ENCODE assay signal across 8 cellular contexts in the genomic region with DNA sequence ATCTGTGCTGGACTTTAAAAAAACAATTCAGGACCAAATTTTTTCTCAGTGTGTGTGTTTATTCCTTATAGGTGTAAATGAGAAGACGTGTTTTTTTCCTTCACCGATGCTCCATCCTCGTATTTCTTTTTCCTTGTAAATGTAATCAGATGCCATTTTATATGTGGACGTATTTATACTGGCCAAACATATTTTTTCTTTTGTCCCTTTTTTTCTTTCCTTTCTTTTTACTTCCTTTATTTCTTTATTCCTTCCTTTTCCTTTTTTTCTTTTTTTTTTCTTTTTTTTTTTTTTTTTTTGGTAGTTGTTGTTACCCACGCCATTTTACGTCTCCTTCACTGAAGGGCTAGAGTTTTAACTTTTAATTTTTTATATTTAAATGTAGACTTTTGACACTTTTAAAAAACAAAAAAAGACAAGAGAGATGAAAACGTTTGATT. TPM values are rescaled to one million over a fixed set of nuclear protein-coding genes. Genes with fewer than 3 reads are reported as not detected.
DNase-seq lines count a peak whose midpoint lies in the region; ATAC-seq, FAIRE-seq and TF ChIP-seq lines count a peak whose summit lies in the region.

No MANE protein-coding gene starts in this region.

- H3K9me3 ChIP-seq in kidney (ENCODE audit: control insufficient read depth in 1 of 2, low read length in 2 of 2) (no peaks in the 10 kb centered on the region), thyroid gland (no peaks in the 10 kb centered on the region)

- 12% methylated on average over 7 of the region's 7 CpGs for WGBS in thyroid gland, 2 donors

- no peak for ATAC-seq in HG03442 (IDR thresholded peaks at IDR 0.05; ENCODE audit: unreplicated experiment)

- peaks cover 70% of the 10 kb centered on the region for H3K27me3 Mint-ChIP-seq in activated T-cell treated with anti-CD3 and anti-CD28 coated beads, Interleukin-2, amount 50 U/mL, for 24 hours
- peaks cover 21% of the 10 kb centered on the region for H3K27me3 Mint-ChIP-seq in activated naive CD8-positive, alpha-beta T cell

- H3K36me3 Mint-ChIP-seq in activated T-cell treated with anti-CD3 and anti-CD28 coated beads, Interleukin-2, amount 50 U/mL, for 24 hours (ENCODE audit: low read depth): no peaks in the 10 kb centered on the region
- no peaks in the 10 kb centered on the region for H3K36me3 Mint-ChIP-seq in activated naive CD8-positive, alpha-beta T cell

- in situ Hi-C loops in G401 (cut with HindIII; ENCODE audit: low sequenced_read_pairs) (no loop called here), KBM-7 (cut with MboI; ENCODE audit: low pct_unique_long_range_greater_than_20kb, low sequenced_read_pairs) (loop anchor here (25.0 kb wide), 1 partner anchor 1035 kb away; no protein-coding TSS in a partner anchor)

- TF ChIP-seq CTCF in kidney (IDR thresholded peaks at IDR 0.05; ENCODE audit: borderline replicate concordance, extremely low read depth, insufficient read depth) (no peak), thyroid gland (IDR thresholded peaks at IDR 0.05) (peak in 1 of 6 experiments; percentile 32)

- H3K27ac ChIP-seq in kidney (ENCODE audit: low read depth in 2 of 2, low read length in 2 of 2) (peak overlapping the region in 1 of 2 donors; percentile 47), thyroid gland (peak overlapping the region in 2 of 3 donors; percentile 96 to 97)

- peak; percentile 63 for FAIRE-seq in kidney (lab: Jason Lieb, UNC)

- no peak for TF ChIP-seq POLR2A in thyroid gland (IDR thresholded peaks at IDR 0.05)

- H3K4me1 ChIP-seq in kidney (ENCODE audit: control insufficient read depth in 1 of 2, insufficient read depth in 1 of 2, low read depth in 1 of 2, low read length in 2 of 2) (peaks cover 0 to 3% of the 10 kb centered on the region in 2 donors), thyroid gland (peaks cover 7 to 11% of the 10 kb centered on the region in 2 donors)

- no peaks in the 10 kb centered on the region for H3K36me3 ChIP-seq in kidney (ENCODE audit: control insufficient read depth in 1 of 2, insufficient read depth in 2 of 2, low read length in 2 of 2)
- no peaks in the 10 kb centered on the region for H3K36me3 ChIP-seq in thyroid gland

- peak overlapping the region; percentile 77 for H3K4me3 Mint-ChIP-seq in activated T-cell treated with anti-CD3 and anti-CD28 coated beads, Interleukin-2, amount 50 U/mL, for 24 hours
- peak overlapping the region; percentile 89 for H3K4me3 Mint-ChIP-seq in activated naive CD8-positive, alpha-beta T cell

- peaks cover 21% of the 10 kb centered on the region for H3K4me1 Mint-ChIP-seq in activated T-cell treated with anti-CD3 and anti-CD28 coated beads, Interleukin-2, amount 50 U/mL, for 24 hours (ENCODE audit: low read depth)
- H3K4me1 Mint-ChIP-seq in activated naive CD8-positive, alpha-beta T cell (ENCODE audit: low read depth): peaks cover 29% of the 10 kb centered on the region

- H3K9ac ChIP-seq in kidney (ENCODE audit: low read length in 2 of 2): peak overlapping the region in 1 of 2 donors; percentile 85

- peak overlapping the region; percentile 84 for H3K27ac Mint-ChIP-seq in activated T-cell treated with anti-CD3 and anti-CD28 coated beads, Interleukin-2, amount 50 U/mL, for 24 hours
- peak overlapping the region; percentile 68 for H3K27ac Mint-ChIP-seq in activated naive CD8-positive, alpha-beta T cell

- H3K9me3 Mint-ChIP-seq in activated T-cell treated with anti-CD3 and anti-CD28 coated beads, Interleukin-2, amount 50 U/mL, for 24 hours: no peaks in the 10 kb centered on the region
- no peaks in the 10 kb centered on the region for H3K9me3 Mint-ChIP-seq in activated naive CD8-positive, alpha-beta T cell (ENCODE audit: low read depth)

- intact Hi-C loops in kidney (cut with DNase I) (loop anchor here (5.0 kb wide), 1 partner anchor 450 kb away; no protein-coding TSS in a partner anchor), thyroid gland (cut with DNase I) (loop anchor here (10.0 kb wide), 1 partner anchor 548 kb away; no protein-coding TSS in a partner anchor)

- no peaks in the 10 kb centered on the region for H3K27me3 ChIP-seq in thyroid gland

- no peak for DNase-seq in activated T-cell treated with anti-CD3 and anti-CD28 coated beads, Interleukin-2, amount 50 U/mL, for 24 hours
- DNase-seq in activated T-cell treated with anti-CD3 and anti-CD28 coated beads for 4 hours (no peak), kidney (no peak), thyroid gland (no peak), G401 (ENCODE audit: low spot score) (no peak), KBM-7 (no peak)

- H3K4me3 ChIP-seq in kidney (ENCODE audit: low read length in 2 of 2) (peak overlapping the region; percentile 60 to 83), thyroid gland (replicated peaks in 1 of 3) (peak overlapping the region in 2 of 3 donors; percentile 62 to 67)

RNA-seq across cellular contexts. Expression of a gene that starts 3.7 kb away (rescaled TPM):
- total RNA-seq in kidney (36.5 TPM), thyroid gland (10 to 100 TPM; 10.8 to 20.7 (median 14.7) TPM)
- 5.5 TPM for polyA plus RNA-seq in kidney (ENCODE audit: insufficient read depth, low read depth, low replicate concordance)
- total RNA-seq in G401 (2014; rRNA removed; shearing (Covaris generic)): 0.17 and 0.25 TPM in 2 replicates
